10 cellular contexts compared by ENCODE assay signal in genomic region chr2:33673937-33674336, GRCh38.
DNase-seq lines count a peak whose midpoint lies in the region; ATAC-seq, FAIRE-seq and TF ChIP-seq lines count a peak whose summit lies in the region.
"Had no signal": no experiment of that assay in that cellular context is flagged by ENCODE, and none has a peak within 500 bp of the region (broad histone marks: within the 10 kb centered on the region; RNA-seq: fewer than 3 reads in every experiment).

No MANE protein-coding gene starts in this region.

- H3K4me3 ChIP-seq in astrocyte (ENCODE audit: insufficient read depth, low read depth, low read length) (no peak overlapping the region), right lobe of liver (no peak overlapping the region)
- H3K4me3 ChIP-seq: upper lobe of left lung had no signal

- H3K9me3 Mint-ChIP-seq in astrocyte (ENCODE audit: unreplicated experiment), result peaks cover 3% of the 10 kb centered on the region

- H3K4me2 ChIP-seq in astrocyte (ENCODE audit: low read length), result no peak overlapping the region

- no peak overlapping the region for H3K27ac ChIP-seq in astrocyte (ENCODE audit: low read depth, low read length)
- no peak overlapping the region for H3K27ac ChIP-seq in right lobe of liver
- H3K27ac ChIP-seq: upper lobe of left lung had no signal

- no peak overlapping the region for H2AFZ ChIP-seq in astrocyte (ENCODE audit: low read depth, low read length)

- DNase-seq in COLO829 (ENCODE audit: low spot score) (peak; percentile 40), astrocyte (ENCODE audit: low read depth) (peak; percentile 9), right lobe of liver (no peak), KG1 (lab: John Stamatoyannopoulos, UW) (no peak), mucosa of gallbladder (ENCODE audit: low spot score) (no peak)
- DNase-seq: posterior cingulate gyrus, upper lobe of left lung had no signal

- H3K27me3 ChIP-seq in astrocyte (ENCODE audit: insufficient read depth, low read length) (no peaks in the 10 kb centered on the region), right lobe of liver (no peaks in the 10 kb centered on the region)
- H3K27me3 ChIP-seq: upper lobe of left lung had no signal

- H3K9me3 ChIP-seq in astrocyte (ENCODE audit: insufficient read depth, low read depth, low read length) (no peaks in the 10 kb centered on the region), right lobe of liver (no peaks in the 10 kb centered on the region)
- H3K9me3 ChIP-seq: upper lobe of left lung had no signal

- no peak overlapping the region for H3K4me3 Mint-ChIP-seq in astrocyte (ENCODE audit: unreplicated experiment)

- peaks cover 6% of the 10 kb centered on the region for H3K4me1 Mint-ChIP-seq in astrocyte (ENCODE audit: low read depth, unreplicated experiment)

- H3K36me3 ChIP-seq in astrocyte (ENCODE audit: insufficient read depth, low read length) (no peaks in the 10 kb centered on the region), right lobe of liver (no peaks in the 10 kb centered on the region)
- H3K36me3 ChIP-seq: upper lobe of left lung had no signal

- no peak overlapping the region for H3K9ac ChIP-seq in astrocyte (ENCODE audit: low read length)

- no peaks in the 10 kb centered on the region for H3K4me1 ChIP-seq in astrocyte (ENCODE audit: insufficient read depth, low read length)
- peaks cover 0 to 6% (median 0%) of the 10 kb centered on the region in 4 donors for H3K4me1 ChIP-seq in right lobe of liver
- H3K4me1 ChIP-seq: upper lobe of left lung had no signal

- no peak overlapping the region for H3K27ac Mint-ChIP-seq in astrocyte (ENCODE audit: unreplicated experiment)

- no peak for FAIRE-seq in astrocyte (lab: Jason Lieb, UNC)

- ATAC-seq in HG02885 (IDR thresholded peaks at IDR 0.05; ENCODE audit: poor library complexity, unreplicated experiment) (peak; percentile 52), right lobe of liver (peak; percentile 57 to 72 (median 66)), HG03095 (IDR thresholded peaks at IDR 0.05; ENCODE audit: unreplicated experiment) (no peak), HG03378 (IDR thresholded peaks at IDR 0.05; ENCODE audit: unreplicated experiment) (no peak)

- no peaks in the 10 kb centered on the region for H3K36me3 Mint-ChIP-seq in astrocyte (ENCODE audit: low read depth, unreplicated experiment)

- no peaks in the 10 kb centered on the region for H4K20me1 ChIP-seq in astrocyte (ENCODE audit: insufficient read depth, low read length)

- peak; percentile 25 for TF ChIP-seq CTCF in astrocyte (IDR thresholded peaks at IDR 0.05; ENCODE audit: insufficient read depth, low read depth, low read length)
- peak; percentile 36 to 56 (median 47) for TF ChIP-seq CTCF in right lobe of liver (IDR thresholded peaks at IDR 0.05)

- H3K79me2 ChIP-seq in astrocyte (ENCODE audit: insufficient read depth, low read length), result no peaks in the 10 kb centered on the region

- TF ChIP-seq POLR2A in right lobe of liver (IDR thresholded peaks at IDR 0.05), result no peak

- WGBS in right lobe of liver (ENCODE audit: insufficient coverage, low coverage, low lambda C conversion rate, missing lambda C conversion rate), result 14% methylated on average over 2 of the region's 2 CpGs

- peaks cover 3% of the 10 kb centered on the region for H3K27me3 Mint-ChIP-seq in astrocyte (ENCODE audit: low read depth, unreplicated experiment)

- intact Hi-C loops in right lobe of liver (cut with DNase I), result no loop called here

Comparison
In these comparisons a context has a peak if more than half of its experiments do, and no peak if none do; other contexts are left out.
1. DNase-seq: peak in COLO829 (single experiment) and astrocyte (single experiment); none in right lobe of liver (0 of 3), KG1 (single experiment) and mucosa of gallbladder (single experiment).
2. ATAC-seq: peak in HG02885 (single experiment) and right lobe of liver (4 of 4); none in HG03095 (single experiment) and HG03378 (single experiment).